In the genomic region with DNA sequence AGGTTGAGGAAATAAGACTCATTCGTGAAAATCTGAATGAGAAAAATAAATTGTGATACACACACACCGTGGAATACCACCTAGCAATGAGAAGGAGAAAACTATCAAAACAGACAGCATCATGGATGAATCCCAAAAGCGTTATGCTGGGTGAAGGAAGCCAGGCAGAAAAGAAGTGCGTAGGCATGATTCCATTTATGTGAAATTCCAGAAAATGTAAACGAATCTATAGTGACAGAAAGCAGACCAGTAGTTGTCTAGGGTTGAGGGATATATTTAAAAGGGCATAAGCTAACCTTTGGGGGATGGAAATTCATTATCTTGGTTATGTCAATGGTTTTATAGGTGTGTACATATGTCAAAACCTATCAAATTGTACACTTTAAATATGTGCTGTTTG, we compare ENCODE assay signal across 36 cellular contexts. TPM values are rescaled to one million over a fixed set of nuclear protein-coding genes. Genes with fewer than 3 reads are reported as not detected.
"Had no signal": no experiment of that assay in that cellular context is flagged by ENCODE, and none has a peak within 500 bp of the region (broad histone marks: within the 10 kb centered on the region; RNA-seq: fewer than 3 reads in every experiment).

No MANE protein-coding gene starts in this region.

- H3K27ac Mint-ChIP-seq: activated B cell treated with CpG ODN at 0.5 μM for 24 hours; activated CD4-positive, alpha-beta memory T cell treated with anti-CD3 and anti-CD28 coated beads for 36 hours; activated CD4-positive, alpha-beta T cell treated with anti-CD3 and anti-CD28 coated beads, Interleukin-2, amount 10 ng/mL, durations not matched to agents 24 days and 14 days; activated CD8-positive, alpha-beta T cell treated with anti-CD3 and anti-CD28 coated beads for 36 hours; activated naive CD4-positive, alpha-beta T cell treated with anti-CD3 and anti-CD28 coated beads, Interleukin-2, amount 10 ng/mL, durations not matched to agents 7 days and 5 days; activated naive CD4-positive, alpha-beta T cell treated with anti-CD3 and anti-CD28 coated beads, Interleukin-2, amount 50 U/mL, for 24 hours; activated naive CD8-positive, alpha-beta T cell; activated naive CD8-positive, alpha-beta T cell treated with anti-CD3 and anti-CD28 coated beads, Interleukin-2, amount 10 ng/mL, durations not matched to agents 7 days and 5 days; activated naive CD8-positive, alpha-beta T cell treated with anti-CD3 and anti-CD28 coated beads, Interleukin-2, amount 50 U/mL, for 24 hours; activated T-cell treated with anti-CD3 and anti-CD28 coated beads, Interleukin-2, amount 50 U/mL, for 24 hours; activated T-helper 2 cell treated with anti-CD3 and anti-CD28 coated beads, Interferon-gamma antibody, Interleukin-2, Interleukin-4, amounts not matched to agents 10 μg/mL and 5 μg/mL and 100 μg/mL, durations not matched to agents 14 hours and 24 hours and 36 hours; brain; T-helper 1 cell treated with Interleukin-12 subunit alpha and Interleukin-12 subunit beta and Interleukin-4 antibody, amounts not matched to agents 30 μg/mL and 1 μg/mL, for 36 hours; T-helper 2 cell treated with Interferon-gamma antibody and Interleukin-4, amounts not matched to agents 5 μg/mL and 100 μg/mL, for 36 hours had no signal

- H3K4me1 ChIP-seq: ascending aorta had no signal

- H3K36me3 Mint-ChIP-seq: activated CD4-positive, alpha-beta memory T cell treated with anti-CD3 and anti-CD28 coated beads for 36 hours; activated naive CD4-positive, alpha-beta T cell treated with anti-CD3 and anti-CD28 coated beads, Interleukin-2, amount 10 ng/mL, durations not matched to agents 7 days and 5 days; activated naive CD4-positive, alpha-beta T cell treated with anti-CD3 and anti-CD28 coated beads, Interleukin-2, amount 50 U/mL, for 24 hours; activated naive CD8-positive, alpha-beta T cell; activated naive CD8-positive, alpha-beta T cell treated with anti-CD3 and anti-CD28 coated beads, Interleukin-2, amount 10 ng/mL, durations not matched to agents 7 days and 5 days; brain had no signal

- ATAC-seq: activated CD8-positive, alpha-beta T cell treated with anti-CD3 and anti-CD28 coated beads for 36 hours; activated naive CD8-positive, alpha-beta T cell treated with anti-CD3 and anti-CD28 coated beads, Interleukin-2, amount 50 U/mL, for 24 hours had no signal

- H3K9me3 Mint-ChIP-seq: activated B cell treated with CpG ODN at 0.5 μM for 24 hours; activated CD4-positive, alpha-beta memory T cell treated with anti-CD3 and anti-CD28 coated beads for 36 hours; activated CD4-positive, alpha-beta T cell treated with anti-CD3 and anti-CD28 coated beads, Interleukin-2, amount 10 ng/mL, durations not matched to agents 24 days and 14 days; activated CD8-positive, alpha-beta T cell treated with anti-CD3 and anti-CD28 coated beads for 36 hours; activated naive CD4-positive, alpha-beta T cell treated with anti-CD3 and anti-CD28 coated beads, Interleukin-2, amount 10 ng/mL, durations not matched to agents 7 days and 5 days; activated naive CD4-positive, alpha-beta T cell treated with anti-CD3 and anti-CD28 coated beads, Interleukin-2, amount 50 U/mL, for 24 hours; activated naive CD8-positive, alpha-beta T cell treated with anti-CD3 and anti-CD28 coated beads, Interleukin-2, amount 10 ng/mL, durations not matched to agents 7 days and 5 days; activated naive CD8-positive, alpha-beta T cell treated with anti-CD3 and anti-CD28 coated beads, Interleukin-2, amount 50 U/mL, for 24 hours; activated T-cell treated with anti-CD3 and anti-CD28 coated beads, Interleukin-2, amount 50 U/mL, for 24 hours; activated T-helper 2 cell treated with anti-CD3 and anti-CD28 coated beads, Interferon-gamma antibody, Interleukin-2, Interleukin-4, amounts not matched to agents 10 μg/mL and 5 μg/mL and 100 μg/mL, durations not matched to agents 14 hours and 24 hours and 36 hours; brain; central memory CD8-positive, alpha-beta T cell; T-helper 1 cell treated with Interleukin-12 subunit alpha and Interleukin-12 subunit beta and Interleukin-4 antibody, amounts not matched to agents 30 μg/mL and 1 μg/mL, for 36 hours; T-helper 2 cell treated with Interferon-gamma antibody and Interleukin-4, amounts not matched to agents 5 μg/mL and 100 μg/mL, for 36 hours had no signal

- H3K36me3 ChIP-seq: ascending aorta, cardiac muscle cell had no signal

- H3K4me3 ChIP-seq: ascending aorta, cardiac muscle cell had no signal

- H3K27ac ChIP-seq: ascending aorta, cardiac muscle cell, VCaP had no signal

- H3K27me3 ChIP-seq: ascending aorta, cardiac muscle cell had no signal

- H3K4me1 Mint-ChIP-seq: activated B cell treated with CpG ODN at 0.5 μM for 24 hours; activated naive CD4-positive, alpha-beta T cell treated with anti-CD3 and anti-CD28 coated beads, Interleukin-2, amount 10 ng/mL, durations not matched to agents 7 days and 5 days; activated naive CD4-positive, alpha-beta T cell treated with anti-CD3 and anti-CD28 coated beads, Interleukin-2, amount 50 U/mL, for 24 hours; activated naive CD8-positive, alpha-beta T cell treated with anti-CD3 and anti-CD28 coated beads, Interleukin-2, amount 50 U/mL, for 24 hours; central memory CD8-positive, alpha-beta T cell had no signal

- DNase-seq: activated B cell treated with CpG ODN at 0.5 μM for 24 hours; activated CD4-positive, alpha-beta memory T cell treated with anti-CD3 and anti-CD28 coated beads for 36 hours; activated CD4-positive, alpha-beta T cell treated with anti-CD3 and anti-CD28 coated beads for 4 hours; activated CD4-positive, alpha-beta T cell treated with anti-CD3 and anti-CD28 coated beads, Interleukin-2, amount 50 U/mL, for 1 hour; activated CD4-positive, alpha-beta T cell treated with anti-CD3 and anti-CD28 coated beads, Interleukin-2, amount 50 U/mL, for 4 hours; activated CD4-positive, CD25-positive, alpha-beta regulatory T cell treated with anti-CD3 and anti-CD28 coated beads, Interleukin-2, amount 50 U/mL, for 72 hours; activated CD8-positive, alpha-beta memory T cell treated with anti-CD3 and anti-CD28 coated beads, Interleukin-2, amount 50 U/mL, for 48 hours; activated CD8-positive, alpha-beta T cell treated with anti-CD3 and anti-CD28 coated beads for 36 hours; activated effector memory CD4-positive, alpha-beta T cell treated with Interleukin-2 at 50 U/mL for 16 hours; activated gamma-delta T cell; activated naive CD4-positive, alpha-beta T cell treated with anti-CD3 and anti-CD28 coated beads, Interleukin-2, amount 10 ng/mL, durations not matched to agents 7 days and 5 days; activated naive CD4-positive, alpha-beta T cell treated with Interleukin-2 at 50 U/mL for 16 hours; activated naive CD8-positive, alpha-beta T cell treated with anti-CD3 and anti-CD28 coated beads, Interleukin-2, amount 10 ng/mL, durations not matched to agents 7 days and 5 days; activated naive CD8-positive, alpha-beta T cell treated with anti-CD3 and anti-CD28 coated beads, Interleukin-2, amount 50 U/mL, for 24 hours; activated T-cell treated with anti-CD3 and anti-CD28 coated beads, Interleukin-2, amount 50 U/mL, for 24 hours; activated T-cell treated with anti-CD3 and anti-CD28 coated beads, Interleukin-2, amount 50 U/mL, for 48 hours; amygdala; anterior cingulate cortex; caudate nucleus; cerebellar nuclear complex; T-helper 1 cell; T-helper 2 cell; T-helper 9 cell had no signal

- H3K9me3 ChIP-seq: ascending aorta had no signal

- H3K4me3 Mint-ChIP-seq: activated B cell treated with CpG ODN at 0.5 μM for 24 hours; activated CD4-positive, alpha-beta memory T cell treated with anti-CD3 and anti-CD28 coated beads for 36 hours; activated CD4-positive, alpha-beta T cell treated with anti-CD3 and anti-CD28 coated beads, Interleukin-2, amount 10 ng/mL, durations not matched to agents 24 days and 14 days; activated CD8-positive, alpha-beta T cell treated with anti-CD3 and anti-CD28 coated beads for 36 hours; activated naive CD4-positive, alpha-beta T cell treated with anti-CD3 and anti-CD28 coated beads, Interleukin-2, amount 10 ng/mL, durations not matched to agents 7 days and 5 days; activated naive CD4-positive, alpha-beta T cell treated with anti-CD3 and anti-CD28 coated beads, Interleukin-2, amount 50 U/mL, for 24 hours; activated naive CD8-positive, alpha-beta T cell; activated naive CD8-positive, alpha-beta T cell treated with anti-CD3 and anti-CD28 coated beads, Interleukin-2, amount 10 ng/mL, durations not matched to agents 7 days and 5 days; activated naive CD8-positive, alpha-beta T cell treated with anti-CD3 and anti-CD28 coated beads, Interleukin-2, amount 50 U/mL, for 24 hours; activated T-cell treated with anti-CD3 and anti-CD28 coated beads, Interleukin-2, amount 50 U/mL, for 24 hours; brain; central memory CD8-positive, alpha-beta T cell; T-helper 1 cell treated with Interleukin-12 subunit alpha and Interleukin-12 subunit beta and Interleukin-4 antibody, amounts not matched to agents 30 μg/mL and 1 μg/mL, for 36 hours; T-helper 2 cell treated with Interferon-gamma antibody and Interleukin-4, amounts not matched to agents 5 μg/mL and 100 μg/mL, for 36 hours had no signal

RNA-seq across cellular contexts. Expression of gene ANO2, which starts 42.5 kb away (rescaled TPM):
- total RNA-seq: activated B cell treated with CpG ODN at 0.5 μM for 24 hours; activated CD4-positive, alpha-beta memory T cell treated with anti-CD3 and anti-CD28 coated beads for 36 hours; activated CD4-positive, alpha-beta T cell treated with anti-CD3 and anti-CD28 coated beads, Interleukin-2, amount 10 ng/mL, durations not matched to agents 24 days and 14 days; activated CD8-positive, alpha-beta memory T cell treated with anti-CD3 and anti-CD28 coated beads for 36 hours; activated CD8-positive, alpha-beta T cell treated with anti-CD3 and anti-CD28 coated beads for 36 hours; activated naive CD8-positive, alpha-beta T cell treated with anti-CD3 and anti-CD28 coated beads, Interleukin-2, amount 10 ng/mL, durations not matched to agents 7 days and 5 days; activated T-helper 2 cell treated with anti-CD3 and anti-CD28 coated beads, Interferon-gamma antibody, Interleukin-2, Interleukin-4, amounts not matched to agents 10 μg/mL and 5 μg/mL and 100 μg/mL, durations not matched to agents 14 hours and 24 hours and 36 hours; bronchial epithelial cell had no signal
